ENCODE assay signal across 9 cellular contexts in genomic region chr10:77163670-77164348, GRCh38.
DNase-seq lines count a peak whose midpoint lies in the region; ATAC-seq and TF ChIP-seq lines count a peak whose summit lies in the region.
"Had no signal": no experiment of that assay in that cellular context is flagged by ENCODE, and none has a peak within 500 bp of the region (broad histone marks: within the 10 kb centered on the region; RNA-seq: fewer than 3 reads in every experiment).

No MANE protein-coding gene starts in this region.

- peak overlapping the region; percentile 26 for H3K18ac ChIP-seq in trophoblast cell (ENCODE audit: low read length)

- ATAC-seq in PC-3 = peak; percentile 66
- no peak for ATAC-seq in natural killer cell
- ATAC-seq in HG02973 (IDR thresholded peaks at IDR 0.05; ENCODE audit: unreplicated experiment) = no peak

- H3K4me3 Mint-ChIP-seq in natural killer cell = no peak overlapping the region

- H3F3A ChIP-seq in PC-3 (ENCODE audit: low read length, unreplicated experiment) = peaks cover 59% of the 10 kb centered on the region

- H2AFZ ChIP-seq in PC-3 (ENCODE audit: low read length) (no peak overlapping the region), trophoblast cell (ENCODE audit: insufficient read depth, low read length, poor library complexity) (no peak overlapping the region)

- peak overlapping the region; percentile 21 for H2BK12ac ChIP-seq in trophoblast cell (ENCODE audit: low read length)

- H3K79me2 ChIP-seq in PC-3 (ENCODE audit: low read length) = no peaks in the 10 kb centered on the region
- H3K79me2 ChIP-seq in trophoblast cell (ENCODE audit: control insufficient read depth, insufficient read depth, low read length, poor library complexity) = no peaks in the 10 kb centered on the region

- H3K27me3 ChIP-seq in PC-3 (ENCODE audit: low read length) = no peaks in the 10 kb centered on the region
- H3K27me3 ChIP-seq in trophoblast cell (ENCODE audit: insufficient read depth, low read length) = no peaks in the 10 kb centered on the region
- peaks cover 8% of the 10 kb centered on the region for H3K27me3 ChIP-seq in HAP-1 (ENCODE audit: low read depth)

- POLR2A ChIA-PET in PC-3 (lab: Charles Lee; ENCODE audit: unreplicated experiment) = interaction anchor here (0.5 to 1.0 kb wide), 6 partner anchors 28 to 890 kb away, joined by 3 to 4 read pairs (median 3); no protein-coding TSS in a partner anchor

- H2BK120ac ChIP-seq in trophoblast cell (ENCODE audit: insufficient read depth, low read length, poor library complexity) = peak overlapping the region; percentile 84

- peaks cover 5 to 6% of the 10 kb centered on the region in 2 donors for H3K4me1 Mint-ChIP-seq in natural killer cell

- DNase-seq in DMS53 treated with DMSO at 0.1 percent for 48 hours (lab: John Stamatoyannopoulos, UW; ENCODE audit: unreplicated experiment) (peak; percentile 87), PC-3 (peak; percentile 100), fibroblast of gingiva (ENCODE audit: low read depth) (peak; percentile 93), trophoblast cell (peak; percentile 49 to 64), HAP-1 (ENCODE audit: low spot score in 2 of 2) (no peak), natural killer cell (no peak), NCI-H345 (lab: John Stamatoyannopoulos, UW) (no peak)
- DNase-seq: activated CD4-positive, CD25-positive, alpha-beta regulatory T cell had no signal

- peaks cover 49% of the 10 kb centered on the region for H3K4me1 ChIP-seq in PC-3 (ENCODE audit: insufficient read depth, low read length)
- H3K4me1 ChIP-seq in trophoblast cell (ENCODE audit: control insufficient read depth in 1 of 2, insufficient read depth in 2 of 2, low read length in 2 of 2) = peaks cover 15 to 20% of the 10 kb centered on the region in 2 experiments
- no peaks in the 10 kb centered on the region for H3K4me1 ChIP-seq in HAP-1

- H3K36me3 ChIP-seq in PC-3 (ENCODE audit: low read depth, low read length) (no peaks in the 10 kb centered on the region), trophoblast cell (ENCODE audit: control insufficient read depth in 1 of 2, insufficient read depth in 2 of 2, low read length in 2 of 2) (no peaks in the 10 kb centered on the region), HAP-1 (replicated peaks) (no peaks in the 10 kb centered on the region)

- H4K8ac ChIP-seq in trophoblast cell (ENCODE audit: low read depth, low read length) = peak overlapping the region; percentile 30

- peaks cover 17% of the 10 kb centered on the region for H3K79me1 ChIP-seq in trophoblast cell (ENCODE audit: low read length)

- peak overlapping the region; percentile 70 for H3K4me2 ChIP-seq in PC-3 (ENCODE audit: low read length)
- H3K4me2 ChIP-seq in trophoblast cell (ENCODE audit: low read length) = peak overlapping the region; percentile 35

- peaks cover 28 to 55% of the 10 kb centered on the region in 2 donors for H3K27me3 Mint-ChIP-seq in natural killer cell (ENCODE audit: low read depth in 2 of 2)

- H3K14ac ChIP-seq in trophoblast cell (ENCODE audit: low read length) = peak overlapping the region; percentile 60

- no peak overlapping the region for H3K23ac ChIP-seq in trophoblast cell (ENCODE audit: low read length)

- H3K9ac ChIP-seq in PC-3 (ENCODE audit: low read length) (peak overlapping the region; percentile 75), trophoblast cell (ENCODE audit: low read length) (no peak overlapping the region)

- peak overlapping the region; percentile 97 for H2BK5ac ChIP-seq in trophoblast cell (ENCODE audit: low read depth, low read length, poor library complexity)

- in situ Hi-C loops in HAP-1 (cut with MboI; ENCODE audit: low sequenced_read_pairs) = no loop called here

- H3K4ac ChIP-seq in trophoblast cell (ENCODE audit: low read depth, low read length) = peak overlapping the region; percentile 30

- CTCF ChIA-PET in PC-3 (lab: Charles Lee) = interaction anchor here (0.6 to 3.3 kb wide), 8 partner anchors 11 to 548 kb away, joined by 3 to 35 read pairs (median 4); no protein-coding TSS in a partner anchor

- WGBS in trophoblast cell (ENCODE audit: extremely low coverage, insufficient coverage, insufficient read length) = no CpG with 5 or more reads among the region's 4 CpGs

- H4K12ac ChIP-seq in trophoblast cell (ENCODE audit: low read depth, low read length) = peak overlapping the region; percentile 48

- H4K20me1 ChIP-seq in PC-3 (ENCODE audit: low read length) = no peaks in the 10 kb centered on the region

- BruUV-seq in PC-3 (replicated peaks; lab: Mats Ljungman, UMichigan) = TSS peak; percentile 63

- intact Hi-C loops in PC-3 (cut with micrococcal nuclease) (loop anchor here (1.0 to 10.0 kb wide), 9 partner anchors 52 to 863 kb away; partner anchors contain the start of genes DLG5 and POLR3A), natural killer cell (cut with micrococcal nuclease) (loop anchor here (2.0 kb wide), 1 partner anchor 477 kb away; no protein-coding TSS in a partner anchor)

- TF ChIP-seq CTCF in PC-3 (conservative IDR thresholded peaks at IDR 0.05; ENCODE audit: low read depth, low read length) (no peak), natural killer cell (IDR thresholded peaks at IDR 0.05) (no peak)

- H3K4me3 ChIP-seq in PC-3 (ENCODE audit: low read length) = peak overlapping the region; percentile 30
- no peak overlapping the region for H3K4me3 ChIP-seq in trophoblast cell (ENCODE audit: low read depth, low read length)
- no peak overlapping the region for H3K4me3 ChIP-seq in HAP-1

- no peak overlapping the region; the same call in 1 of the 2 replicates for H3K27ac ChIP-seq in PC-3 (ENCODE audit: low read length)
- H3K27ac ChIP-seq in trophoblast cell (ENCODE audit: low read depth, low read length) = peak overlapping the region; percentile 94

- H3K9me2 ChIP-seq in PC-3 (replicated peaks; ENCODE audit: low read length) = no peaks in the 10 kb centered on the region

- H3K9me3 Mint-ChIP-seq in natural killer cell = no peaks in the 10 kb centered on the region

- H2AK5ac ChIP-seq in trophoblast cell (ENCODE audit: low read length) = peak overlapping the region; percentile 36

- peak overlapping the region; percentile 78 for H4K91ac ChIP-seq in trophoblast cell (ENCODE audit: low read depth, low read length)

- no peaks in the 10 kb centered on the region for H3K9me3 ChIP-seq in PC-3 (ENCODE audit: low read length)
- H3K9me3 ChIP-seq in trophoblast cell (ENCODE audit: insufficient read depth, low read depth, low read length) = no peaks in the 10 kb centered on the region
- no peaks in the 10 kb centered on the region for H3K9me3 ChIP-seq in HAP-1

- H3K27ac Mint-ChIP-seq in natural killer cell = no peak overlapping the region

- peaks cover 6% of the 10 kb centered on the region for H3K36me3 Mint-ChIP-seq in natural killer cell

Comparison
In these comparisons a context has a peak if more than half of its experiments do, and no peak if none do; other contexts are left out.
1. DNase-seq: peak in DMS53 treated with DMSO at 0.1 percent for 48 hours (single experiment), PC-3 (single experiment), fibroblast of gingiva (single experiment) and trophoblast cell (2 of 2); none in HAP-1 (0 of 2), natural killer cell (single experiment) and NCI-H345 (single experiment).